20 cellular contexts compared by ENCODE assay signal in the genomic region with DNA sequence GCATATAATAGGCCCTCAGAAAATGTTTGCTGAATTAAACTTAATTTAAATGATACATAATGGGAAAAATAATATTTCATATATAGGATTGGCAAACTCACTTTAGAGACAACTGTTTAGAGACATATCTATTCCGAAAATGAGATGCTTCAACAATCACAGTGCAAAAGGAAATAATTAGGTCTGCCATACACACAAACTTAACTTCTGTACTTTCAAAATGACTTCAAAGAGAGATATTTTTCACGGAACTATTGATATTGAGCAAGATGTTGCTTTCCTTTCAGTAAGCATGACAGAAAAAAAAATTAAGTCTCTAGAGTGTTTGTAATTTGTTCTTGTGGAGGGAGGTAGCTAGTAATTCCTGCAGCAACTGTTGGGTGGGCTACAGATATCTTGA.
A peak's percentile ranks its signal among the peaks of the same experiment; 100 is the strongest.
DNase-seq lines count a peak whose midpoint lies in the region; ATAC-seq and TF ChIP-seq lines count a peak whose summit lies in the region.
"Had no signal": no experiment of that assay in that cellular context is flagged by ENCODE, and none has a peak within 500 bp of the region (broad histone marks: within the 10 kb centered on the region; RNA-seq: fewer than 3 reads in every experiment).

No MANE protein-coding gene starts in this region.

- H3K4me1 Mint-ChIP-seq in immature natural killer cell = no peaks in the 10 kb centered on the region
- H3K4me1 Mint-ChIP-seq: activated B cell treated with CpG ODN at 0.5 μM for 24 hours had no signal

- H3K36me3 Mint-ChIP-seq in immature natural killer cell = no peaks in the 10 kb centered on the region

- TF ChIP-seq CTCF in GM20000 (IDR thresholded peaks at IDR 0.05; ENCODE audit: extremely low read depth, missing control alignments) = no peak

- DNase-seq in GM20000 (ENCODE audit: low spot score) (peak; percentile 2), immature natural killer cell (no peak), occipital lobe (lab: John Stamatoyannopoulos, UW) (no peak), hepatic stellate cell (ENCODE audit: low spot score) (no peak), NOMO-1 treated with dmso at 0.1 percent for 144 hours (lab: John Stamatoyannopoulos, UW; ENCODE audit: unreplicated experiment) (no peak)
- DNase-seq: activated B cell treated with CpG ODN at 0.5 μM for 24 hours; activated CD8-positive, alpha-beta T cell treated with anti-CD3 and anti-CD28 coated beads for 36 hours; activated naive CD4-positive, alpha-beta T cell treated with anti-CD3 and anti-CD28 coated beads, Interleukin-2, amount 50 U/mL, for 16 hours; activated T-cell treated with anti-CD3 and anti-CD28 coated beads, Interleukin-2, amount 50 U/mL, for 4 hours; DND-41; effector memory CD4-positive, alpha-beta T cell; esophagus squamous epithelium; NCI-H2081 treated with DMSO at 0.1 percent for 48 hours; NCI-H510A treated with DMSO at 0.1 percent for 48 hours; PC-3; retina had no signal

- H3K27me3 Mint-ChIP-seq in immature natural killer cell (ENCODE audit: low read depth in 3 of 3) = peaks cover 0 to under 1% (median 0%) of the 10 kb centered on the region in 3 donors
- H3K27me3 Mint-ChIP-seq: activated B cell treated with CpG ODN at 0.5 μM for 24 hours; activated CD8-positive, alpha-beta T cell treated with anti-CD3 and anti-CD28 coated beads for 36 hours had no signal

- no peak overlapping the region for H3K27ac Mint-ChIP-seq in immature natural killer cell
- H3K27ac Mint-ChIP-seq: activated B cell treated with CpG ODN at 0.5 μM for 24 hours; activated CD8-positive, alpha-beta T cell treated with anti-CD3 and anti-CD28 coated beads for 36 hours; GM23338 had no signal

- ATAC-seq in GM18858 (IDR thresholded peaks at IDR 0.05; ENCODE audit: unreplicated experiment) (peak; percentile 73), HG02870 (IDR thresholded peaks at IDR 0.05; ENCODE audit: unreplicated experiment) (peak; percentile 98), HG03565 (IDR thresholded peaks at IDR 0.05; ENCODE audit: unreplicated experiment) (peak; percentile 93)
- ATAC-seq: activated CD8-positive, alpha-beta T cell treated with anti-CD3 and anti-CD28 coated beads for 36 hours; activated T-cell treated with anti-CD3 and anti-CD28 coated beads, Interleukin-2, amount 50 U/mL, for 4 hours; GM23338; PC-3 had no signal

- H3K4me3 Mint-ChIP-seq in immature natural killer cell = no peak overlapping the region
- H3K4me3 Mint-ChIP-seq: activated B cell treated with CpG ODN at 0.5 μM for 24 hours; activated CD8-positive, alpha-beta T cell treated with anti-CD3 and anti-CD28 coated beads for 36 hours; activated T-cell treated with anti-CD3 and anti-CD28 coated beads, Interleukin-2, amount 50 U/mL, for 4 hours; GM23338 had no signal

- H3K9me3 Mint-ChIP-seq in immature natural killer cell = peaks cover 1 to 30% (median 5%) of the 10 kb centered on the region in 6 donors
- H3K9me3 Mint-ChIP-seq: activated B cell treated with CpG ODN at 0.5 μM for 24 hours; activated CD8-positive, alpha-beta T cell treated with anti-CD3 and anti-CD28 coated beads for 36 hours; GM23338 had no signal
